1 cellular context compared by ENCODE assay signal in genomic region chr16:49876716-49877129, GRCh38.
TF ChIP-seq lines count a peak whose summit lies in the region.

No MANE protein-coding gene starts in this region.

TF ChIP-seq in H1, 55 proteins besides CTCF, POLR2A, EP300 and RAD21 (continued from another document):
- TF ChIP-seq NRF1 (IDR thresholded peaks at IDR 0.05; ENCODE audit: low read depth, low read length) (no peak), YY1 (IDR thresholded peaks at IDR 0.05; ENCODE audit: low read depth, low read length) (peak; percentile 56; the same call in 1 of the 2 replicates), GABPA (IDR thresholded peaks at IDR 0.05; ENCODE audit: borderline replicate concordance, insufficient read depth, low read length) (no peak), RXRA (IDR thresholded peaks at IDR 0.05; ENCODE audit: insufficient read depth, low read depth, low read length) (0 out of 2 replicates have a peak, but pooled peaks have one; percentile 5), ZNF274 (IDR thresholded peaks at IDR 0.05; ENCODE audit: borderline replicate concordance, extremely low read depth, low read length) (no peak), USF2 (IDR thresholded peaks at IDR 0.05; ENCODE audit: low read length) (no peak), SP4 (IDR thresholded peaks at IDR 0.05; ENCODE audit: low read length) (no peak)
TF ChIP-seq in H1: peak in this region for 3.
